1 cellular context compared by ENCODE assay signal in genomic region chr19:48632692-48633147, GRCh38.
TF ChIP-seq lines count a peak whose summit lies in the region.

No MANE protein-coding gene starts in this region.

TF ChIP-seq in K562, 482 proteins besides CTCF, POLR2A, EP300 and RAD21 (continued from another document):
- TF ChIP-seq PREB (CRISPR knock-in tag; IDR thresholded peaks at IDR 0.05) (no peak), COPS2 (conservative IDR thresholded peaks at IDR 0.05) (no peak), HMG20A (CRISPR knock-in tag; conservative IDR thresholded peaks at IDR 0.05) (no peak), NCOR1 (IDR thresholded peaks at IDR 0.05) (no peak), ZNF165 (CRISPR knock-in tag; IDR thresholded peaks at IDR 0.05; ENCODE audit: borderline replicate concordance) (no peak), ZNF75A (CRISPR knock-in tag; IDR thresholded peaks at IDR 0.05) (no peak), CSDE1 (IDR thresholded peaks at IDR 0.05) (no peak), ZNF766 (CRISPR knock-in tag; conservative IDR thresholded peaks at IDR 0.05) (no peak), CEBPB (tag; IDR thresholded peaks at IDR 0.05) (peak; percentile 60; the same call in 1 of the 2 replicates), WHSC1 (IDR thresholded peaks at IDR 0.05; ENCODE audit: low read length) (no peak), MEF2D (tag; conservative IDR thresholded peaks at IDR 0.05; ENCODE audit: low read depth) (no peak), TBP (optimal IDR thresholded peaks at IDR 0.05; ENCODE audit: low read depth, low read length) (no peak), SIRT6 (IDR thresholded peaks at IDR 0.05; ENCODE audit: low read depth, low read length) (no peak), POLR2AphosphoS5 (IDR thresholded peaks at IDR 0.05; ENCODE audit: control insufficient read depth, insufficient read depth, low read depth, low read length) (no peak), FOXK2 (conservative IDR thresholded peaks at IDR 0.05 in 1 of 2, IDR thresholded peaks at IDR 0.05 in 1 of 2; ENCODE audit: low read depth in 2 of 2) (no peak), RBM25 (IDR thresholded peaks at IDR 0.05; ENCODE audit: low read depth, low read length, severe bottlenecking) (no peak), PATZ1 (CRISPR knock-in tag; IDR thresholded peaks at IDR 0.05; ENCODE audit: borderline replicate concordance) (no peak), ZMIZ1 (IDR thresholded peaks at IDR 0.05; ENCODE audit: low read depth in 2 of 2, low read length in 2 of 2) (no peak), GABPB1 (CRISPR knock-in tag; IDR thresholded peaks at IDR 0.05) (no peak), ZBTB43 (CRISPR knock-in tag; IDR thresholded peaks at IDR 0.05) (no peak), CUX1 (CRISPR knock-in tag; IDR thresholded peaks at IDR 0.05) (no peak), SNIP1 (IDR thresholded peaks at IDR 0.05; ENCODE audit: low read depth) (no peak), PTBP1 (IDR thresholded peaks at IDR 0.05; ENCODE audit: low read depth, low read length) (no peak), ZNF41 (CRISPR knock-in tag; conservative IDR thresholded peaks at IDR 0.05) (no peak), LEF1 (IDR thresholded peaks at IDR 0.05) (peak; percentile 21; the same call in 1 of the 2 replicates), MAZ (CRISPR knock-in tag; conservative IDR thresholded peaks at IDR 0.05 in 1 of 2, IDR thresholded peaks at IDR 0.05 in 1 of 2) (peak in 1 of 2 experiments; percentile 19; a peak in 1 of 4 replicates), RBBP5 (IDR thresholded peaks at IDR 0.05; ENCODE audit: borderline replicate concordance, insufficient read depth, low read length, poor library complexity, severe bottlenecking) (no peak), NR1H2 (CRISPR knock-in tag; IDR thresholded peaks at IDR 0.05) (no peak), ID3 (CRISPR knock-in tag; IDR thresholded peaks at IDR 0.05) (no peak), ID3 (tag; IDR thresholded peaks at IDR 0.05) (no peak), RBM17 (IDR thresholded peaks at IDR 0.05; ENCODE audit: borderline replicate concordance, low read depth, low read length) (no peak), ZNF316 (IDR thresholded peaks at IDR 0.05) (peak; percentile 95), ATF3 (IDR thresholded peaks at IDR 0.05) (peak; percentile 44; the same call in 1 of the 2 replicates), ATF3 (CRISPR knock-in tag; conservative IDR thresholded peaks at IDR 0.05) (no peak), MTA3 (IDR thresholded peaks at IDR 0.05; ENCODE audit: borderline replicate concordance) (no peak), RCOR1 (IDR thresholded peaks at IDR 0.05; ENCODE audit: borderline replicate concordance in 1 of 2, low read depth in 2 of 2, low read length in 2 of 2) (peak in 1 of 2 experiments; percentile 14; a peak in 1 of 4 replicates), MYBL2 (IDR thresholded peaks at IDR 0.05; ENCODE audit: low read depth) (no peak), MYBL2 (CRISPR knock-in tag; IDR thresholded peaks at IDR 0.05; ENCODE audit: borderline replicate concordance) (no peak), KDM5B (IDR thresholded peaks at IDR 0.05; ENCODE audit: insufficient replicate concordance, low read depth, low read length) (peak; percentile 2), FOSL1 (tag; conservative IDR thresholded peaks at IDR 0.05) (peak; percentile 81), CGGBP1 (CRISPR knock-in tag; IDR thresholded peaks at IDR 0.05) (no peak), DNMT1 (IDR thresholded peaks at IDR 0.05) (no peak), ZNF253 (CRISPR knock-in tag; conservative IDR thresholded peaks at IDR 0.05) (no peak), SOX6 (IDR thresholded peaks at IDR 0.05) (peak; percentile 55), MAFK (IDR thresholded peaks at IDR 0.05; ENCODE audit: low read length) (peak; percentile 87), ZNF277 (CRISPR knock-in tag; IDR thresholded peaks at IDR 0.05; ENCODE audit: borderline replicate concordance) (no peak)
